17 cellular contexts compared by ENCODE assay signal in the genomic region with DNA sequence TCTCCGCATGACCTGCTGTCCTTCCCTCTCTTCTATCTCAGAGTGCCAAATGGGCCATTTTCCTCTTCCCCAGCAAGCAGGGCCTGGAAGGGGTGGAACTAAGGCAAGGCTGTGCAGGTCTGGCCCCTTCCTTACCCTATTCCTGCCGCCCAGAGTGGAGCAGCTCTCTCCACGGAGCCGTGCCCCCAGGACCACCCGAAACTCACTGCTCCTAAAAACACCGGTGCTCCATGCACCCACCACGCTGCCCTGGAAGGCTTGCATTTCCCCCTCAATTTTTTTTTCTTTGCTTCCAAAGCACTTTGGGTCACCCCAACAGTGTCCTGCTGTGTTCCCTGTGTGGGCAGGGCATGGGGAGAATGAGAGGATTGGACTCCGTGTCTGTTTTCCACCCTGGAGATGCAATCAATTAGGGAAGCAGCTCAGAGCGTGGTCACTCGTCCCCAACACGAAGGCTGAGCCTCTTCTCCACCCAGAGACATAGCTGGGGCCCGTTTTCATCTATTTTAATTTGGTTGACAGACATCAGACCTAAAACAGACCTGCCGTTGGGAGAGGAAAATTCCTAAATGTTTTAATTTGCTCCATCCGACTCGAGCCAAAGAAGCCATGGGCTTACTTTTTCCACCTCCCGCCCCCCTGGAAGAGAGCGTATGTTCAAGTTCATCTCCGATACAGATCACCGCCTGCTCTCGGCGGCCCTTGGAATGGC. TPM values are rescaled to one million over a fixed set of nuclear protein-coding genes. Genes with fewer than 3 reads are reported as not detected.
DNase-seq lines count a peak whose midpoint lies in the region; ATAC-seq and TF ChIP-seq lines count a peak whose summit lies in the region.
"Had no signal": no experiment of that assay in that cellular context is flagged by ENCODE, and none has a peak within 500 bp of the region (broad histone marks: within the 10 kb centered on the region; RNA-seq: fewer than 3 reads in every experiment).

No MANE protein-coding gene starts in this region.

- H2AFZ ChIP-seq in SK-N-SH (ENCODE audit: low read depth) = no peak overlapping the region
- H2AFZ ChIP-seq in mesenchymal stem cell (ENCODE audit: low read depth, low read length) = no peak overlapping the region
- no peak overlapping the region for H2AFZ ChIP-seq in osteoblast (ENCODE audit: low read length)

- no peak overlapping the region for H3K4me2 ChIP-seq in SK-N-SH
- no peak overlapping the region for H3K4me2 ChIP-seq in mesenchymal stem cell (ENCODE audit: low read length, poor library complexity, severe bottlenecking)
- H3K4me2 ChIP-seq in osteoblast (ENCODE audit: insufficient read depth, low read length) = no peak overlapping the region

- TF ChIP-seq EP300 in SK-N-SH (IDR thresholded peaks at IDR 0.05; ENCODE audit: borderline replicate concordance in 1 of 2, low read depth in 1 of 2, low read length in 1 of 2) (peak in 1 of 2 experiments; percentile 89; a peak in 2 of 4 replicates), sigmoid colon (IDR thresholded peaks at IDR 0.05) (no peak)

- 35% methylated on average over 21 of the region's 21 CpGs for WGBS in SK-N-SH (ENCODE audit: low lambda C conversion rate)
- WGBS in mesenchymal stem cell = 91% methylated on average over 21 of the region's 21 CpGs
- 76 to 87% methylated on average over 21 of the region's 21 CpGs for WGBS in sigmoid colon, 2 donors

- H3K4me1 ChIP-seq in SK-N-SH (ENCODE audit: control insufficient read depth in 1 of 2, insufficient read depth in 2 of 2, low read depth in 1 of 2, low read length in 1 of 2) (peaks cover 0 to 92% of the 10 kb centered on the region in 2 experiments; a peak in 2 of 4 replicates), mesenchymal stem cell (ENCODE audit: control insufficient read depth, insufficient read depth, low read depth, low read length) (peaks cover 4% of the 10 kb centered on the region), sigmoid colon (no peaks in the 10 kb centered on the region), osteoblast (ENCODE audit: insufficient read depth, low read length) (no peaks in the 10 kb centered on the region)

- no peaks in the 10 kb centered on the region for H3K4me1 Mint-ChIP-seq in activated CD4-positive, alpha-beta memory T cell treated with anti-CD3 and anti-CD28 coated beads, Interleukin-2, amount 10 ng/mL, durations not matched to agents 7 days and 5 days
- H3K4me1 Mint-ChIP-seq: IgD-negative memory B cell had no signal

- TF ChIP-seq RAD21 in SK-N-SH (IDR thresholded peaks at IDR 0.05; ENCODE audit: low read length) = peak; percentile 25; the same call in 1 of the 2 replicates

- peak overlapping the region; percentile 42 to 47 for H3K4ac ChIP-seq in mesenchymal stem cell (ENCODE audit: low read depth in 1 of 2, low read length in 2 of 2)

- TF ChIP-seq POLR2A in sigmoid colon (IDR thresholded peaks at IDR 0.05) = no peak

- no peak overlapping the region for H2BK15ac ChIP-seq in mesenchymal stem cell (ENCODE audit: low read depth, poor library complexity, severe bottlenecking)

- H3K27me3 Mint-ChIP-seq in activated CD4-positive, alpha-beta memory T cell treated with anti-CD3 and anti-CD28 coated beads, Interleukin-2, amount 10 ng/mL, durations not matched to agents 7 days and 5 days = no peaks in the 10 kb centered on the region

- H3K27ac ChIP-seq in SK-N-SH (ENCODE audit: low read depth in 2 of 2, low read length in 1 of 2) = peak overlapping the region in 1 of 2 experiments; percentile 100; a peak in 2 of 4 replicates
- no peak overlapping the region for H3K27ac ChIP-seq in mesenchymal stem cell (ENCODE audit: low read length, poor library complexity, severe bottlenecking)
- no peak overlapping the region for H3K27ac ChIP-seq in sigmoid colon
- no peak overlapping the region for H3K27ac ChIP-seq in osteoblast (ENCODE audit: low read depth, low read length)

- no peaks in the 10 kb centered on the region for H3K36me3 ChIP-seq in SK-N-SH (replicated peaks in 1 of 2; ENCODE audit: control insufficient read depth in 1 of 2, insufficient read depth in 2 of 2, low read length in 1 of 2)
- H3K36me3 ChIP-seq in mesenchymal stem cell (ENCODE audit: control insufficient read depth in 1 of 2, insufficient read depth in 2 of 2, low read depth in 1 of 2, low read length in 2 of 2) = no peaks in the 10 kb centered on the region
- no peaks in the 10 kb centered on the region for H3K36me3 ChIP-seq in sigmoid colon
- no peaks in the 10 kb centered on the region for H3K36me3 ChIP-seq in osteoblast (ENCODE audit: insufficient read depth, low read length)

- H3K27me3 ChIP-seq in SK-N-SH (ENCODE audit: insufficient read depth) = no peaks in the 10 kb centered on the region
- peaks cover 17 to 77% of the 10 kb centered on the region in 2 experiments for H3K27me3 ChIP-seq in mesenchymal stem cell (ENCODE audit: control insufficient read depth in 1 of 2, insufficient read depth in 1 of 2, low read length in 2 of 2)
- H3K27me3 ChIP-seq in sigmoid colon = no peaks in the 10 kb centered on the region
- H3K27me3 ChIP-seq in osteoblast (ENCODE audit: insufficient read depth, low read length) = peaks cover 46% of the 10 kb centered on the region

- peak overlapping the region; percentile 98 for H2BK120ac ChIP-seq in mesenchymal stem cell (ENCODE audit: low read depth, low read length)

- no peaks in the 10 kb centered on the region for H3K79me1 ChIP-seq in mesenchymal stem cell (replicated peaks; ENCODE audit: low read length, poor library complexity, severe bottlenecking)

- H2BK5ac ChIP-seq in mesenchymal stem cell (ENCODE audit: low read depth, low read length, poor library complexity, severe bottlenecking) = no peak overlapping the region

- H3K4me3 Mint-ChIP-seq in activated CD4-positive, alpha-beta memory T cell treated with anti-CD3 and anti-CD28 coated beads, Interleukin-2, amount 10 ng/mL, durations not matched to agents 7 days and 5 days = no peak overlapping the region
- H3K4me3 Mint-ChIP-seq: CD4-positive, alpha-beta T cell had no signal

- H3K9me2 ChIP-seq in SK-N-SH = no peaks in the 10 kb centered on the region

- peak overlapping the region; percentile 53 for H4K8ac ChIP-seq in mesenchymal stem cell (ENCODE audit: low read length)

- POLR2A ChIA-PET in SK-N-SH (lab: Yijun Ruan, JAX) = interaction anchor here (0.6 to 2.4 kb wide), 16 partner anchors 45 to 354 kb away, joined by 3 to 14 read pairs (median 5); no protein-coding TSS in a partner anchor
- POLR2A ChIA-PET in activated CD4-positive, alpha-beta memory T cell treated with anti-CD3 and anti-CD28 coated beads, Interleukin-2, amount 10 ng/mL, durations not matched to agents 7 days and 5 days (lab: Charles Lee) = interaction anchor here (1.1 kb wide), 1 partner anchor 14 kb away, joined by 3 read pairs; no protein-coding TSS in a partner anchor

- DNase-seq in GM20000 (ENCODE audit: low spot score) (peak; percentile 12), SK-N-SH (peak; percentile 77), mesenchymal stem cell (no peak), sigmoid colon (peak; percentile 28), osteoblast (ENCODE audit: insufficient read length, low spot score, missing footprints) (no peak), GM10266 (ENCODE audit: extremely low spot score) (no peak)
- DNase-seq in activated CD4-positive, alpha-beta memory T cell treated with anti-CD3 and anti-CD28 coated beads, Interleukin-2, amount 10 ng/mL, durations not matched to agents 7 days and 5 days = no peak
- DNase-seq: CD4-positive, alpha-beta T cell; HCEC 1CT; NCI-H187; NCI-H446; NK-92 treated with Interleukin-12 subunit alpha and Interleukin-12 subunit beta, amount 100 ng/mL, for 24 hours; SHP77 had no signal

- ATAC-seq in GM21723 (IDR thresholded peaks at IDR 0.05; ENCODE audit: unreplicated experiment) = no peak

- H3K18ac ChIP-seq in mesenchymal stem cell (ENCODE audit: low read depth in 1 of 2, low read length in 2 of 2) = peak overlapping the region; percentile 16 to 88

- H3K27ac Mint-ChIP-seq in activated CD4-positive, alpha-beta memory T cell treated with anti-CD3 and anti-CD28 coated beads, Interleukin-2, amount 10 ng/mL, durations not matched to agents 7 days and 5 days = no peak overlapping the region
- H3K27ac Mint-ChIP-seq: CD4-positive, alpha-beta T cell; IgD-negative memory B cell had no signal

- CTCF ChIA-PET in SK-N-SH (lab: Yijun Ruan, JAX) = interaction anchor here (1.0 to 1.7 kb wide), 4 partner anchors 105 to 351 kb away, joined by 3 to 10 read pairs (median 4); no protein-coding TSS in a partner anchor
- CTCF ChIA-PET in activated CD4-positive, alpha-beta memory T cell treated with anti-CD3 and anti-CD28 coated beads, Interleukin-2, amount 10 ng/mL, durations not matched to agents 7 days and 5 days (lab: Charles Lee) = no interaction called here

- H3K23ac ChIP-seq in mesenchymal stem cell (ENCODE audit: low read length in 2 of 2) = no peak overlapping the region

- H3K9me3 ChIP-seq in SK-N-SH (no peaks in the 10 kb centered on the region), mesenchymal stem cell (ENCODE audit: control insufficient read depth, low read length) (no peaks in the 10 kb centered on the region), sigmoid colon (no peaks in the 10 kb centered on the region), osteoblast (ENCODE audit: low read depth, low read length) (no peaks in the 10 kb centered on the region)

- H3K36me3 Mint-ChIP-seq in activated CD4-positive, alpha-beta memory T cell treated with anti-CD3 and anti-CD28 coated beads, Interleukin-2, amount 10 ng/mL, durations not matched to agents 7 days and 5 days (ENCODE audit: low read depth) = no peaks in the 10 kb centered on the region
- H3K36me3 Mint-ChIP-seq: IgD-negative memory B cell had no signal

- peak overlapping the region; percentile 69 to 99 for H2BK12ac ChIP-seq in mesenchymal stem cell (ENCODE audit: low read length in 2 of 2)

- no peak overlapping the region for H3K14ac ChIP-seq in mesenchymal stem cell (ENCODE audit: low read length in 2 of 2)

- H4K91ac ChIP-seq in mesenchymal stem cell (ENCODE audit: low read length) = peak overlapping the region; percentile 97

- no peaks in the 10 kb centered on the region for H4K20me1 ChIP-seq in SK-N-SH (ENCODE audit: insufficient read depth)
- H4K20me1 ChIP-seq in osteoblast (ENCODE audit: insufficient read depth, low read length) = no peaks in the 10 kb centered on the region

- intact Hi-C loops in sigmoid colon (cut with DNase I) = no loop called here

- no peaks in the 10 kb centered on the region for H3F3A ChIP-seq in SK-N-SH (replicated peaks; ENCODE audit: insufficient read depth)

- H2AK5ac ChIP-seq in mesenchymal stem cell (ENCODE audit: low read length, severe bottlenecking) = no peak overlapping the region

- no peaks in the 10 kb centered on the region for H3K79me2 ChIP-seq in SK-N-SH (ENCODE audit: insufficient read depth)
- H3K79me2 ChIP-seq in osteoblast (ENCODE audit: insufficient read depth, low read length) = no peaks in the 10 kb centered on the region

- no peaks in the 10 kb centered on the region for H3K9me3 Mint-ChIP-seq in activated CD4-positive, alpha-beta memory T cell treated with anti-CD3 and anti-CD28 coated beads, Interleukin-2, amount 10 ng/mL, durations not matched to agents 7 days and 5 days
- H3K9me3 Mint-ChIP-seq: CD4-positive, alpha-beta T cell; IgD-negative memory B cell had no signal

- no peak for TF ChIP-seq CTCF in GM20000 (IDR thresholded peaks at IDR 0.05; ENCODE audit: extremely low read depth, missing control alignments)
- no peak for TF ChIP-seq CTCF in SK-N-SH (IDR thresholded peaks at IDR 0.05)
- TF ChIP-seq CTCF in sigmoid colon (IDR thresholded peaks at IDR 0.05) = no peak
- no peak for TF ChIP-seq CTCF in osteoblast (IDR thresholded peaks at IDR 0.05; ENCODE audit: extremely low read depth, low read depth, low read length)
- no peak for TF ChIP-seq CTCF in GM10266 (IDR thresholded peaks at IDR 0.05; ENCODE audit: control insufficient read depth, insufficient read depth, low read depth, missing control alignments)

- no peak overlapping the region for H3K9ac ChIP-seq in SK-N-SH
- H3K9ac ChIP-seq in mesenchymal stem cell (ENCODE audit: low read length) = no peak overlapping the region

- H3K4me3 ChIP-seq in SK-N-SH (ENCODE audit: low read depth in 2 of 2, low read length in 1 of 2) = no peak overlapping the region
- H3K4me3 ChIP-seq in mesenchymal stem cell (ENCODE audit: insufficient read depth in 1 of 2, low read depth in 1 of 2, low read length in 2 of 2) = no peak overlapping the region
- no peak overlapping the region for H3K4me3 ChIP-seq in sigmoid colon
- no peak overlapping the region for H3K4me3 ChIP-seq in osteoblast (ENCODE audit: insufficient read depth, low read length)

RNA-seq across cellular contexts. Expression of gene MEG3, which starts 48.4 kb away (rescaled TPM):
- polyA plus RNA-seq in SK-N-SH (2012; rRNA removed) (not detected in 2 replicates), sigmoid colon (10 to 100 TPM in 1 of 3 donors, 1 to 10 TPM in 2; 3.5 to 18.0 (median 7.8) TPM)
- polyA plus RNA-seq in SK-N-SH (2012; cell fraction: cytosol; rRNA removed) = not detected in 2 replicates
- polyA plus RNA-seq in SK-N-SH (2012; cell fraction: nucleus; rRNA removed) = not detected in 2 replicates
- 0.12 TPM for polyA plus RNA-seq in mesenchymal stem cell (2013, experiment 1 of 2)
- 0.01 TPM for polyA plus RNA-seq in mesenchymal stem cell (2013, experiment 2 of 2)
- total RNA-seq in sigmoid colon (100 to 1,000 TPM in 1 of 4 donors, 10 to 100 TPM in 3; 28.0 to 168 (median 36.6) TPM), osteoblast (200 and 269 TPM in 2 replicates)
- total RNA-seq in activated CD4-positive, alpha-beta memory T cell treated with anti-CD3 and anti-CD28 coated beads, Interleukin-2, amount 10 ng/mL, durations not matched to agents 7 days and 5 days = not detected
- total RNA-seq: CD4-positive, alpha-beta T cell; OCI-LY7 had no signal
- polyA plus RNA-seq: IgD-negative memory B cell had no signal

RNA-seq across cellular contexts. Expression of gene DLK1, which starts 50.8 kb away (rescaled TPM):
- 1.2 and 1.7 TPM in 2 replicates for polyA plus RNA-seq in SK-N-SH (2012; rRNA removed)
- 1.7 and 2.8 TPM in 2 replicates for polyA plus RNA-seq in SK-N-SH (2012; cell fraction: cytosol; rRNA removed)
- 0.73 and 0.87 TPM in 2 replicates for polyA plus RNA-seq in SK-N-SH (2012; cell fraction: nucleus; rRNA removed)
- 80.9 TPM for polyA plus RNA-seq in mesenchymal stem cell (2013, experiment 1 of 2)
- 81.8 TPM for polyA plus RNA-seq in mesenchymal stem cell (2013, experiment 2 of 2)
- under 1 TPM in 1 of 4 donors, not detected in 3; 0.36 TPM for total RNA-seq in sigmoid colon
- 1 to 10 TPM in 1 of 3 donors, under 1 TPM in 1, not detected in 1; 0.46 to 1.2 TPM for polyA plus RNA-seq in sigmoid colon
- total RNA-seq in osteoblast = not detected in 2 replicates
- not detected for total RNA-seq in activated CD4-positive, alpha-beta memory T cell treated with anti-CD3 and anti-CD28 coated beads, Interleukin-2, amount 10 ng/mL, durations not matched to agents 7 days and 5 days
- total RNA-seq: CD4-positive, alpha-beta T cell; LHCN-M2; OCI-LY7 had no signal
- polyA plus RNA-seq: IgD-negative memory B cell had no signal

Comparison
In these comparisons a context has a peak if more than half of its experiments do, and no peak if none do; other contexts are left out.
1. DNase-seq: peak in GM20000 (single experiment), SK-N-SH (single experiment) and sigmoid colon (single experiment); none in mesenchymal stem cell (single experiment), osteoblast (single experiment), activated CD4-positive, alpha-beta memory T cell treated with anti-CD3 and anti-CD28 coated beads, Interleukin-2, amount 10 ng/mL, durations not matched to agents 7 days and 5 days (single experiment) and GM10266 (single experiment).
2. RNA of gene MEG3, which starts 48.4 kb away (total RNA-seq): 200 to 269 TPM in osteoblast and 28.0 to 168 TPM in sigmoid colon; not detected in activated CD4-positive, alpha-beta memory T cell treated with anti-CD3 and anti-CD28 coated beads, Interleukin-2, amount 10 ng/mL, durations not matched to agents 7 days and 5 days; every median in the first group is over 10 times any median in the second.